ENCODE assay signal across 7 cellular contexts in genomic region chr1:34885405-34886247, GRCh38.
DNase-seq lines count a peak whose midpoint lies in the region; ATAC-seq lines count a peak whose summit lies in the region.

No MANE protein-coding gene starts in this region.

- no peak for ATAC-seq in HG03139 (IDR thresholded peaks at IDR 0.05; ENCODE audit: unreplicated experiment)

- peak; percentile 51 for DNase-seq in NCI-H2171 (lab: John Stamatoyannopoulos, UW)
- DNase-seq in activated naive CD4-positive, alpha-beta T cell treated with Interleukin-2 at 50 U/mL for 16 hours, result peak; percentile 68
- peak; percentile 17 for DNase-seq in iPS DF 19.7 (ENCODE audit: low read depth, low spot score)
- DNase-seq in stimulated activated CD4-positive, alpha-beta T cell treated with anti-CD3 and anti-CD28 coated beads, Interleukin-1b, Interleukin-23, amount 100 ng/mL, for 24 hours (ENCODE audit: low read depth in 4 of 4, low spot score in 1 of 4), result peak in 3 of 4 experiments; percentile 34 to 65 (median 55)
- no peak for DNase-seq in OCI-M2 (lab: John Stamatoyannopoulos, UW; ENCODE audit: unreplicated experiment)
- no peak for DNase-seq in KG1 (lab: John Stamatoyannopoulos, UW)

Comparison
In these comparisons a context has a peak if more than half of its experiments do, and no peak if none do; other contexts are left out.
1. DNase-seq: peak in NCI-H2171 (single experiment), activated naive CD4-positive, alpha-beta T cell treated with Interleukin-2 at 50 U/mL for 16 hours (single experiment), iPS DF 19.7 (single experiment) and stimulated activated CD4-positive, alpha-beta T cell treated with anti-CD3 and anti-CD28 coated beads, Interleukin-1b, Interleukin-23, amount 100 ng/mL, for 24 hours (3 of 4); none in OCI-M2 (single experiment) and KG1 (single experiment).